ENCODE assay signal across 8 cellular contexts in the genomic region with DNA sequence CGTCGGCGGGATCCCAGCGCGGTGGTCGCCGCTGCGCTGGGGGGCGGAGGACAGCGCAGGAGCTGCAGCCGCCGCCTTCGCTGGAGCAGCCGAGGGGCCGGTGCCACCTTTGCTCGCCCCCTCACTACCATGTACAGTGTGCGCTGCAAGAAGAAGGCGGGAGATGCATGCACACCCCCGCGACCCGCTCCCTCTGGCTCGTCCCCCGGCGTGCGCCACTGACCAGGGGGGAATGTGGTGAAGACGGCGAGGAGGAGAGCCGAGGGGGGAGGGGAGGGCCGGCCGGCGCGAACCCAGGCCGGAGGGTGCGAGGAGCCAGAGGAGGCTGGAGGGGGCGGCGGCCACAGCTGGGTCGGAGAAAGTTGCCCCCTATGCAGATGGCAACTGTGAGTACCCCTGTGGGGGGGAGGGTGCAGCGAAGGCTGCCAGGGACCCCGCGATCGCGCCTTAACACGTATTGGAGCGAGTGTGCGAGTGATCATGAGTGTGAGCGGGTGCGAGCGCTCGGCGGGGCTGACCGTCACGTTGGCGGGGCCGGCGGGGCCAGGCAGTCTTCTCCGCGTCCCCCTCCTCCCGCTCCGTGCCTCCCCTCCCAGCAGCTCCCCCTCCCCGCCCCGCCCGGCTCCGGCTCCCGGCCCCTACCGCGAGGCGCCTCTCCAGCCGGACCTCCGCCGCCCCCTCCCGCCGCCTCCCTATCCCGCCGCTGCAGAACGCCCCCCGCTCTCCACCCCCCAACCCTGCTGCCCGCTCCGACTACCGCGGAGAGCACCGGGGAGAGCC. TPM values are rescaled to one million over a fixed set of nuclear protein-coding genes. Genes with fewer than 3 reads are reported as not detected.
DNase-seq lines count a peak whose midpoint lies in the region; ATAC-seq and TF ChIP-seq lines count a peak whose summit lies in the region.

No MANE protein-coding gene starts in this region.

- H3K27ac Mint-ChIP-seq in effector memory CD8-positive, alpha-beta T cell: peak overlapping the region in 1 of 2 donors; percentile 76
- peak overlapping the region in 1 of 10 donors; percentile 20 for H3K27ac Mint-ChIP-seq in naive thymus-derived CD8-positive, alpha-beta T cell

- ATAC-seq in effector memory CD8-positive, alpha-beta T cell (replicated peaks): peak; percentile 2
- peak; percentile 6 to 13 for ATAC-seq in naive thymus-derived CD8-positive, alpha-beta T cell
- no peak for ATAC-seq in GM21825 (IDR thresholded peaks at IDR 0.05; ENCODE audit: unreplicated experiment)
- ATAC-seq in HG02981 (IDR thresholded peaks at IDR 0.05; ENCODE audit: unreplicated experiment): no peak
- ATAC-seq in HG03108 (IDR thresholded peaks at IDR 0.05; ENCODE audit: unreplicated experiment): no peak

- peaks cover 0 to 9% of the 10 kb centered on the region in 2 donors for H3K4me1 Mint-ChIP-seq in effector memory CD8-positive, alpha-beta T cell (ENCODE audit: low read depth in 2 of 2)
- H3K4me1 Mint-ChIP-seq in naive thymus-derived CD8-positive, alpha-beta T cell: peaks cover 6 to 30% (median 27%) of the 10 kb centered on the region in 4 donors

- in situ Hi-C loops in GM13977 (cut with MboI; ENCODE audit: low pct_unique_long_range_greater_than_20kb, low sequenced_read_pairs, unreplicated experiment): no loop called here

- peak overlapping the region; percentile 70 to 88 for H3K4me3 Mint-ChIP-seq in effector memory CD8-positive, alpha-beta T cell
- peak overlapping the region; percentile 69 to 88 (median 84) for H3K4me3 Mint-ChIP-seq in naive thymus-derived CD8-positive, alpha-beta T cell

- H3K27me3 Mint-ChIP-seq in effector memory CD8-positive, alpha-beta T cell: peaks cover 10 to 45% of the 10 kb centered on the region in 2 donors
- H3K27me3 Mint-ChIP-seq in naive thymus-derived CD8-positive, alpha-beta T cell: peaks cover 21 to 55% (median 47%) of the 10 kb centered on the region in 5 donors

- peaks cover 3% of the 10 kb centered on the region for H3K36me3 Mint-ChIP-seq in effector memory CD8-positive, alpha-beta T cell (ENCODE audit: insufficient read depth)
- peaks cover 0 to 15% (median 7%) of the 10 kb centered on the region in 3 donors for H3K36me3 Mint-ChIP-seq in naive thymus-derived CD8-positive, alpha-beta T cell

- POLR2A ChIA-PET in naive thymus-derived CD8-positive, alpha-beta T cell (lab: Charles Lee): no interaction called here

- H3K9me3 Mint-ChIP-seq in effector memory CD8-positive, alpha-beta T cell: no peaks in the 10 kb centered on the region
- H3K9me3 Mint-ChIP-seq in naive thymus-derived CD8-positive, alpha-beta T cell: peaks cover 0 to 20% (median 0%) of the 10 kb centered on the region in 9 donors

- DNase-seq in GM13977 (ENCODE audit: low spot score) (peak; percentile 22), OCI-M1 (lab: John Stamatoyannopoulos, UW) (peak; percentile 37), kidney tubule cell (ENCODE audit: low spot score) (no peak)
- no peak for DNase-seq in effector memory CD8-positive, alpha-beta T cell
- no peak for DNase-seq in naive thymus-derived CD8-positive, alpha-beta T cell

- peak; percentile 1 for TF ChIP-seq CTCF in GM13977 (IDR thresholded peaks at IDR 0.05; ENCODE audit: extremely low read depth, insufficient read depth, missing control alignments)

RNA-seq across cellular contexts. Expression of a gene that starts 0.8 kb away (rescaled TPM):
- not detected for total RNA-seq in naive thymus-derived CD8-positive, alpha-beta T cell
- polyA plus RNA-seq in naive thymus-derived CD8-positive, alpha-beta T cell: not detected

Comparison
In these comparisons a context has a peak if more than half of its experiments do, and no peak if none do; other contexts are left out.
1. DNase-seq: peak in GM13977 (single experiment) and OCI-M1 (single experiment); none in effector memory CD8-positive, alpha-beta T cell (0 of 3), naive thymus-derived CD8-positive, alpha-beta T cell (0 of 10) and kidney tubule cell (single experiment).
2. ATAC-seq: peak in effector memory CD8-positive, alpha-beta T cell (single experiment) and naive thymus-derived CD8-positive, alpha-beta T cell (2 of 2); none in GM21825 (single experiment), HG02981 (single experiment) and HG03108 (single experiment).